ENCODE assay signal across 23 cellular contexts in genomic region chr2:73092146-73092783, GRCh38. TPM values are rescaled to one million over a fixed set of nuclear protein-coding genes. Genes with fewer than 3 reads are reported as not detected.
A peak's percentile ranks its signal among the peaks of the same experiment; 100 is the strongest.
DNase-seq lines count a peak whose midpoint lies in the region; ATAC-seq and TF ChIP-seq lines count a peak whose summit lies in the region.
"Had no signal": no experiment of that assay in that cellular context is flagged by ENCODE, and none has a peak within 500 bp of the region (broad histone marks: within the 10 kb centered on the region; RNA-seq: fewer than 3 reads in every experiment).

No MANE protein-coding gene starts in this region.

- no peak overlapping the region for H3K9ac ChIP-seq in IMR-90 (ENCODE audit: low read depth, low read length)

- no peak overlapping the region for H3K4ac ChIP-seq in IMR-90 (ENCODE audit: low read depth, low read length)

- no peak for DNase-seq in AG04450 (ENCODE audit: low read depth, low spot score)
- no peak for DNase-seq in IMR-90
- DNase-seq in ascending aorta (ENCODE audit: low spot score in 2 of 2), result no peak
- DNase-seq in mesothelial cell of epicardium (ENCODE audit: low spot score in 2 of 2, unreplicated experiment in 2 of 2), result no peak
- no peak for DNase-seq in globus pallidus (ENCODE audit: low spot score)
- DNase-seq: activated CD4-positive, alpha-beta T cell treated with anti-CD3 and anti-CD28 coated beads, Interleukin-2, amount 50 U/mL, for 1 hour; CD4-positive, CD25-positive, alpha-beta regulatory T cell; H7; head of caudate nucleus; immature natural killer cell; lower lobe of right lung; NCI-H1105; NCI-H2081 treated with DMSO at 0.1 percent for 48 hours; NCI-H446 treated with DMSO at 0.1 percent for 48 hours; RPMI8226; sigmoid colon; stimulated activated naive B cell treated with anti-CD40 and anti-IgM and Interleukin-4, amounts not matched to agents 10 μg/mL and 1 μg/mL and 100 μg/mL, for 72 hours; thyroid gland had no signal

- no peak overlapping the region for H2BK20ac ChIP-seq in IMR-90 (ENCODE audit: low read depth, low read length)

- H3K4me3 ChIP-seq in AG04450 (ENCODE audit: low read depth, low read length), result no peak overlapping the region
- no peak overlapping the region for H3K4me3 ChIP-seq in IMR-90 (ENCODE audit: insufficient read depth, low read depth, low read length)
- no peak overlapping the region for H3K4me3 ChIP-seq in ascending aorta
- H3K4me3 ChIP-seq: breast epithelium, GM12878, lower lobe of right lung, sigmoid colon, thyroid gland had no signal

- TF ChIP-seq CTCF in AG04450 (IDR thresholded peaks at IDR 0.05; ENCODE audit: low read depth, low read length) (no peak), IMR-90 (conservative IDR thresholded peaks at IDR 0.05; ENCODE audit: low read depth, low read length) (no peak), ascending aorta (IDR thresholded peaks at IDR 0.05) (no peak), mesothelial cell of epicardium (IDR thresholded peaks at IDR 0.05; ENCODE audit: unreplicated experiment) (no peak)

- no peak overlapping the region for H3K4me3 Mint-ChIP-seq in mesothelial cell of epicardium
- H3K4me3 Mint-ChIP-seq: CD4-positive, CD25-positive, alpha-beta regulatory T cell; immature natural killer cell; stimulated activated naive B cell treated with anti-CD40 and anti-IgM and Interleukin-4, amounts not matched to agents 10 μg/mL and 1 μg/mL and 100 μg/mL, for 72 hours had no signal

- intact Hi-C loops in IMR-90 (cut with micrococcal nuclease), result no loop called here
- intact Hi-C loops in ascending aorta (cut with DNase I), result no loop called here

- no peak overlapping the region; a peak in 1 of 4 replicates for H4K8ac ChIP-seq in IMR-90 (ENCODE audit: low read depth in 2 of 2, low read length in 2 of 2)

- WGBS in IMR-90 (ENCODE audit: extremely low coverage in 2 of 2, insufficient read length in 1 of 2), 2 experiments, result no CpG with 5 or more reads among the region's 7 CpGs

- no peaks in the 10 kb centered on the region; the same call in 1 of the 2 replicates for H3K9me3 ChIP-seq in AG04450 (ENCODE audit: control insufficient read depth, insufficient read depth, low read length)
- no peaks in the 10 kb centered on the region for H3K9me3 ChIP-seq in IMR-90 (ENCODE audit: control insufficient read depth, insufficient read depth, low read length)
- H3K9me3 ChIP-seq in ascending aorta, result no peaks in the 10 kb centered on the region
- H3K9me3 ChIP-seq: breast epithelium, lower lobe of right lung, sigmoid colon, thyroid gland had no signal

- H3K36me3 Mint-ChIP-seq in mesothelial cell of epicardium, result peaks cover 3% of the 10 kb centered on the region
- H3K36me3 Mint-ChIP-seq: immature natural killer cell; stimulated activated naive B cell treated with anti-CD40 and anti-IgM and Interleukin-4, amounts not matched to agents 10 μg/mL and 1 μg/mL and 100 μg/mL, for 72 hours had no signal

- no peak for TF ChIP-seq POLR2A in IMR-90 (IDR thresholded peaks at IDR 0.05; ENCODE audit: low read depth, low read length)

- H2BK15ac ChIP-seq in IMR-90 (ENCODE audit: low read depth, low read length), result no peak overlapping the region

- H4K91ac ChIP-seq in IMR-90 (ENCODE audit: insufficient read depth, low read depth, low read length), result no peak overlapping the region

- H3K27ac ChIP-seq in AG04450 (ENCODE audit: low read depth, low read length), result peak overlapping the region; percentile 21
- no peak overlapping the region for H3K27ac ChIP-seq in IMR-90 (ENCODE audit: insufficient read depth, low read length)
- H3K27ac ChIP-seq in ascending aorta, result peak overlapping the region; percentile 63 to 93
- H3K27ac ChIP-seq: breast epithelium, lower lobe of right lung, sigmoid colon, thyroid gland had no signal

- H2BK5ac ChIP-seq in IMR-90 (ENCODE audit: low read depth, low read length, poor library complexity, severe bottlenecking), result no peak overlapping the region

- peaks cover 39 to 97% of the 10 kb centered on the region in 2 experiments for H3K79me1 ChIP-seq in IMR-90 (ENCODE audit: low read depth in 1 of 2, low read length in 2 of 2)

- H2AK9ac ChIP-seq in IMR-90 (replicated peaks; ENCODE audit: low read depth, low read length, poor library complexity), result no peak overlapping the region

- no peak overlapping the region for H2BK120ac ChIP-seq in IMR-90 (ENCODE audit: low read depth, low read length)

- in situ Hi-C loops in IMR-90 (cut with MboI; ENCODE audit: low sequenced_read_pairs), result no loop called here

- no peak overlapping the region for H3K4me2 ChIP-seq in IMR-90 (ENCODE audit: low read depth, low read length)

- H3K56ac ChIP-seq in IMR-90 (ENCODE audit: extremely low read depth, insufficient read depth, low read length), result no peak overlapping the region

- dilution Hi-C loops in IMR-90 (cut with HindIII; ENCODE audit: low sequenced_read_pairs, unreplicated experiment), result no loop called here

- no peak overlapping the region for H4K5ac ChIP-seq in IMR-90 (ENCODE audit: low read depth, low read length)

- peaks cover 73% of the 10 kb centered on the region for H4K20me1 ChIP-seq in IMR-90 (ENCODE audit: insufficient read depth, low read length)

- no TSS peak for BruUV-seq in IMR-90 (replicated peaks; lab: Mats Ljungman, UMichigan)

- peaks cover 38% of the 10 kb centered on the region for H3K4me1 ChIP-seq in IMR-90 (ENCODE audit: control insufficient read depth, insufficient read depth, low read length)
- H3K4me1 ChIP-seq in ascending aorta, result peaks cover 19 to 65% of the 10 kb centered on the region in 2 donors
- H3K4me1 ChIP-seq: breast epithelium had no signal

- H3K14ac ChIP-seq in IMR-90 (replicated peaks; ENCODE audit: low read depth, low read length), result peak overlapping the region; percentile 78

- H2AK5ac ChIP-seq in IMR-90 (ENCODE audit: low read depth, low read length), result no peak overlapping the region; the same call in 1 of the 2 replicates

- no peak overlapping the region for H2AFZ ChIP-seq in IMR-90 (replicated peaks; ENCODE audit: low read length, poor library complexity)

- H3K9me1 ChIP-seq in IMR-90 (ENCODE audit: insufficient read depth, low read length), result peaks cover 60% of the 10 kb centered on the region

- ATAC-seq in IMR-90 (ENCODE audit: low read depth) (no peak), HG03378 (IDR thresholded peaks at IDR 0.05; ENCODE audit: unreplicated experiment) (no peak), GM21723 (IDR thresholded peaks at IDR 0.05; ENCODE audit: unreplicated experiment) (no peak), HG03135 (IDR thresholded peaks at IDR 0.05; ENCODE audit: unreplicated experiment) (no peak)
- ATAC-seq: GM12878; lower lobe of right lung; stimulated activated naive B cell treated with anti-CD40 and anti-IgM and Interleukin-4, amounts not matched to agents 10 μg/mL and 1 μg/mL and 100 μg/mL, for 72 hours had no signal

- peak overlapping the region; percentile 38 for H3K23ac ChIP-seq in IMR-90 (ENCODE audit: low read depth, low read length)

- no peak for TF ChIP-seq RAD21 in IMR-90 (IDR thresholded peaks at IDR 0.05; ENCODE audit: low read length)

- peaks cover 32% of the 10 kb centered on the region for H3K4me1 Mint-ChIP-seq in mesothelial cell of epicardium
- H3K4me1 Mint-ChIP-seq: immature natural killer cell had no signal

- POLR2A ChIA-PET in AG04450 (lab: Yijun Ruan, JAX) (interaction anchor here (1.6 kb wide), 1 partner anchor 20 kb away, joined by 4 read pairs; no protein-coding TSS in a partner anchor), IMR-90 (lab: Charles Lee; ENCODE audit: unreplicated experiment) (no interaction called here)

- CTCF ChIA-PET in AG04450 (lab: Charles Lee) (interaction anchor here (1.6 to 1.9 kb wide), 2 partner anchors 64 to 85 kb away, joined by 5 to 7 read pairs; no protein-coding TSS in a partner anchor), IMR-90 (lab: Yijun Ruan, JAX) (interaction anchor here (1.5 kb wide), 1 partner anchor 71 kb away, joined by 3 read pairs; no protein-coding TSS in a partner anchor)

- H3K18ac ChIP-seq in IMR-90 (ENCODE audit: low read depth, low read length), result no peak overlapping the region

- H3K36me3 ChIP-seq in IMR-90 (ENCODE audit: control insufficient read depth, insufficient read depth, low read length) (peaks cover 17% of the 10 kb centered on the region; the same call in 1 of the 2 replicates), ascending aorta (peaks cover 0 to 17% of the 10 kb centered on the region in 2 donors)
- H3K36me3 ChIP-seq: breast epithelium had no signal

- no peaks in the 10 kb centered on the region for H3K27me3 Mint-ChIP-seq in mesothelial cell of epicardium (ENCODE audit: low read depth)
- H3K27me3 Mint-ChIP-seq: CD4-positive, CD25-positive, alpha-beta regulatory T cell; stimulated activated naive B cell treated with anti-CD40 and anti-IgM and Interleukin-4, amounts not matched to agents 10 μg/mL and 1 μg/mL and 100 μg/mL, for 72 hours had no signal

- H3K9me3 Mint-ChIP-seq in mesothelial cell of epicardium, result no peaks in the 10 kb centered on the region
- H3K9me3 Mint-ChIP-seq: CD4-positive, CD25-positive, alpha-beta regulatory T cell; immature natural killer cell; stimulated activated naive B cell treated with anti-CD40 and anti-IgM and Interleukin-4, amounts not matched to agents 10 μg/mL and 1 μg/mL and 100 μg/mL, for 72 hours had no signal

- peak overlapping the region; percentile 68 for H3K27ac Mint-ChIP-seq in mesothelial cell of epicardium
- H3K27ac Mint-ChIP-seq: immature natural killer cell; stimulated activated naive B cell treated with anti-CD40 and anti-IgM and Interleukin-4, amounts not matched to agents 10 μg/mL and 1 μg/mL and 100 μg/mL, for 72 hours had no signal

- H3K27me3 ChIP-seq in AG04450 (ENCODE audit: control insufficient read depth, insufficient read depth, low read length), result no peaks in the 10 kb centered on the region
- H3K27me3 ChIP-seq in IMR-90 (ENCODE audit: control insufficient read depth, insufficient read depth, low read length), result no peaks in the 10 kb centered on the region
- no peaks in the 10 kb centered on the region for H3K27me3 ChIP-seq in ascending aorta
- H3K27me3 ChIP-seq: breast epithelium, sigmoid colon, thyroid gland had no signal

TF ChIP-seq in IMR-90, 13 proteins besides CTCF, POLR2A, EP300 and RAD21:
- TF ChIP-seq NFE2L2 (IDR thresholded peaks at IDR 0.05; ENCODE audit: low read depth, low read length), result no peak

RNA-seq across cellular contexts. Expression of gene RAB11FIP5, which starts 20.5 kb away (rescaled TPM):
- 29.6 and 37.5 TPM in 2 replicates for polyA plus RNA-seq in AG04450 (2011; rRNA removed)
- 54.0 and 57.0 TPM in 2 replicates for polyA minus RNA-seq in AG04450 (2011; rRNA and poly(A)+ RNA removed)
- total RNA-seq in IMR-90 (2012; rRNA removed), result 21.4 and 21.5 TPM in 2 replicates
- 34.5 and 36.0 TPM in 2 replicates for polyA plus RNA-seq in IMR-90 (2012; rRNA removed)
- polyA plus RNA-seq in IMR-90 (2012; cell fraction: cytosol; rRNA removed), result 28.4 and 35.6 TPM in 2 replicates
- 30.1 and 35.6 TPM in 2 replicates for polyA plus RNA-seq in IMR-90 (2012; cell fraction: nucleus; rRNA removed; ENCODE audit: low replicate concordance)
- total RNA-seq in ascending aorta, result 95.3 TPM
- 23.3 to 25.4 TPM (median 25.1 TPM) in 3 replicates for total RNA-seq in mesothelial cell of epicardium

RNA-seq across cellular contexts. Expression of gene SFXN5, which starts 20.8 kb away (rescaled TPM):
- 11.8 and 13.7 TPM in 2 replicates for polyA plus RNA-seq in AG04450 (2011; rRNA removed)
- polyA minus RNA-seq in AG04450 (2011; rRNA and poly(A)+ RNA removed), result 16.3 and 24.6 TPM in 2 replicates
- 8.3 and 8.6 TPM in 2 replicates for total RNA-seq in IMR-90 (2012; rRNA removed)
- polyA plus RNA-seq in IMR-90 (2012; rRNA removed), result 14.3 and 17.0 TPM in 2 replicates
- polyA plus RNA-seq in IMR-90 (2012; cell fraction: cytosol; rRNA removed), result 7.1 and 7.6 TPM in 2 replicates
- polyA plus RNA-seq in IMR-90 (2012; cell fraction: nucleus; rRNA removed; ENCODE audit: low replicate concordance), result 48.0 and 54.3 TPM in 2 replicates
- 9.3 TPM for total RNA-seq in ascending aorta
- 18.8 to 20.2 TPM (median 18.9 TPM) in 3 replicates for total RNA-seq in mesothelial cell of epicardium
